2 cellular contexts compared by ENCODE assay signal in the genomic region with DNA sequence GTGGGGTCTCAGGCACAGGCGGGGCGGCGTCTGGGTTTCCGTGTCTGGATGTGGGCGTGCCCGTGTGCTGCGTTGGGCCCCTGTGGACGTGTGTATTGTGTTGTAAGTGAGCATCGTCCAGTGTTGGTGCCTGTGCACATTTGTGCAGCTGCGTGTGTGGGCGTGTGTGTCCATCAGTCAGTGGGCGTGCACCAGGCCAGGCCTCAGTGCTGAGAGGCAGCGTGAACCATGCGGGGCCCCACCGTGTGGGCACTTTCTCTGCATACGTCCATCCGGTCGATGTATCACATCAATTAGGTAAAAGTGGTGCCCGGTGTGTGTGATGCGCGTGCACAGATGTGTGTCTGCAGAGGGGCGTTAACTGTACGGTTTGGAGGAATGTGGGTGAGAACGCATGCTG.
TF ChIP-seq lines count a peak whose summit lies in the region.

No MANE protein-coding gene starts in this region.

TF ChIP-seq in IMR-90, 13 proteins besides CTCF, POLR2A, EP300 and RAD21:
- TF ChIP-seq FOS (IDR thresholded peaks at IDR 0.05; ENCODE audit: low read depth, low read length) (no peak), MAFK (IDR thresholded peaks at IDR 0.05; ENCODE audit: low read depth, low read length) (no peak), MAZ (IDR thresholded peaks at IDR 0.05; ENCODE audit: borderline replicate concordance, low read depth, low read length) (no peak), RCOR1 (IDR thresholded peaks at IDR 0.05; ENCODE audit: insufficient replicate concordance, low read length) (no peak)

TF ChIP-seq in H1, 55 proteins besides CTCF, POLR2A, EP300 and RAD21:
- TF ChIP-seq CREB1 (IDR thresholded peaks at IDR 0.05) (no peak), JUND (IDR thresholded peaks at IDR 0.05; ENCODE audit: low read length) (no peak), SAP30 (IDR thresholded peaks at IDR 0.05; ENCODE audit: insufficient read depth, insufficient replicate concordance, low read length) (no peak), CTBP2 (IDR thresholded peaks at IDR 0.05; ENCODE audit: borderline replicate concordance, insufficient read depth, insufficient read length, low read length) (no peak), HDAC2 (IDR thresholded peaks at IDR 0.05; ENCODE audit: borderline replicate concordance in 1 of 2, low read depth in 2 of 2, low read length in 2 of 2) (no peak), CHD2 (IDR thresholded peaks at IDR 0.05; ENCODE audit: low read length) (no peak), CBX8 (IDR thresholded peaks at IDR 0.05; ENCODE audit: borderline replicate concordance, low read depth, low read length) (no peak), TAF1 (IDR thresholded peaks at IDR 0.05; ENCODE audit: low read depth, low read length) (no peak), POLR2AphosphoS5 (IDR thresholded peaks at IDR 0.05; ENCODE audit: low read depth, low read length) (no peak), TEAD4 (IDR thresholded peaks at IDR 0.05; ENCODE audit: low read depth, low read length) (no peak), ASH2L (IDR thresholded peaks at IDR 0.05; ENCODE audit: low read length) (no peak), CEBPB (IDR thresholded peaks at IDR 0.05; ENCODE audit: low read depth, low read length) (no peak), YY1 (IDR thresholded peaks at IDR 0.05; ENCODE audit: low read depth, low read length) (no peak), E2F6 (IDR thresholded peaks at IDR 0.05) (no peak), CBX5 (IDR thresholded peaks at IDR 0.05; ENCODE audit: low read depth, low read length) (no peak), NRF1 (IDR thresholded peaks at IDR 0.05; ENCODE audit: low read depth, low read length) (no peak), MAFK (IDR thresholded peaks at IDR 0.05; ENCODE audit: low read depth, low read length) (no peak)
- TF ChIP-seq, protein P1, sequence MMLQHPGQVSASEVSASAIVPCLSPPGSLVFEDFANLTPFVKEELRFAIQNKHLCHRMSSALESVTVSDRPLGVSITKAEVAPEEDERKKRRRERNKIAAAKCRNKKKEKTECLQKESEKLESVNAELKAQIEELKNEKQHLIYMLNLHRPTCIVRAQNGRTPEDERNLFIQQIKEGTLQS (IDR thresholded peaks at IDR 0.05; ENCODE audit: insufficient read depth, low read depth, low read length) = no peak
- TF ChIP-seq, protein P2, sequence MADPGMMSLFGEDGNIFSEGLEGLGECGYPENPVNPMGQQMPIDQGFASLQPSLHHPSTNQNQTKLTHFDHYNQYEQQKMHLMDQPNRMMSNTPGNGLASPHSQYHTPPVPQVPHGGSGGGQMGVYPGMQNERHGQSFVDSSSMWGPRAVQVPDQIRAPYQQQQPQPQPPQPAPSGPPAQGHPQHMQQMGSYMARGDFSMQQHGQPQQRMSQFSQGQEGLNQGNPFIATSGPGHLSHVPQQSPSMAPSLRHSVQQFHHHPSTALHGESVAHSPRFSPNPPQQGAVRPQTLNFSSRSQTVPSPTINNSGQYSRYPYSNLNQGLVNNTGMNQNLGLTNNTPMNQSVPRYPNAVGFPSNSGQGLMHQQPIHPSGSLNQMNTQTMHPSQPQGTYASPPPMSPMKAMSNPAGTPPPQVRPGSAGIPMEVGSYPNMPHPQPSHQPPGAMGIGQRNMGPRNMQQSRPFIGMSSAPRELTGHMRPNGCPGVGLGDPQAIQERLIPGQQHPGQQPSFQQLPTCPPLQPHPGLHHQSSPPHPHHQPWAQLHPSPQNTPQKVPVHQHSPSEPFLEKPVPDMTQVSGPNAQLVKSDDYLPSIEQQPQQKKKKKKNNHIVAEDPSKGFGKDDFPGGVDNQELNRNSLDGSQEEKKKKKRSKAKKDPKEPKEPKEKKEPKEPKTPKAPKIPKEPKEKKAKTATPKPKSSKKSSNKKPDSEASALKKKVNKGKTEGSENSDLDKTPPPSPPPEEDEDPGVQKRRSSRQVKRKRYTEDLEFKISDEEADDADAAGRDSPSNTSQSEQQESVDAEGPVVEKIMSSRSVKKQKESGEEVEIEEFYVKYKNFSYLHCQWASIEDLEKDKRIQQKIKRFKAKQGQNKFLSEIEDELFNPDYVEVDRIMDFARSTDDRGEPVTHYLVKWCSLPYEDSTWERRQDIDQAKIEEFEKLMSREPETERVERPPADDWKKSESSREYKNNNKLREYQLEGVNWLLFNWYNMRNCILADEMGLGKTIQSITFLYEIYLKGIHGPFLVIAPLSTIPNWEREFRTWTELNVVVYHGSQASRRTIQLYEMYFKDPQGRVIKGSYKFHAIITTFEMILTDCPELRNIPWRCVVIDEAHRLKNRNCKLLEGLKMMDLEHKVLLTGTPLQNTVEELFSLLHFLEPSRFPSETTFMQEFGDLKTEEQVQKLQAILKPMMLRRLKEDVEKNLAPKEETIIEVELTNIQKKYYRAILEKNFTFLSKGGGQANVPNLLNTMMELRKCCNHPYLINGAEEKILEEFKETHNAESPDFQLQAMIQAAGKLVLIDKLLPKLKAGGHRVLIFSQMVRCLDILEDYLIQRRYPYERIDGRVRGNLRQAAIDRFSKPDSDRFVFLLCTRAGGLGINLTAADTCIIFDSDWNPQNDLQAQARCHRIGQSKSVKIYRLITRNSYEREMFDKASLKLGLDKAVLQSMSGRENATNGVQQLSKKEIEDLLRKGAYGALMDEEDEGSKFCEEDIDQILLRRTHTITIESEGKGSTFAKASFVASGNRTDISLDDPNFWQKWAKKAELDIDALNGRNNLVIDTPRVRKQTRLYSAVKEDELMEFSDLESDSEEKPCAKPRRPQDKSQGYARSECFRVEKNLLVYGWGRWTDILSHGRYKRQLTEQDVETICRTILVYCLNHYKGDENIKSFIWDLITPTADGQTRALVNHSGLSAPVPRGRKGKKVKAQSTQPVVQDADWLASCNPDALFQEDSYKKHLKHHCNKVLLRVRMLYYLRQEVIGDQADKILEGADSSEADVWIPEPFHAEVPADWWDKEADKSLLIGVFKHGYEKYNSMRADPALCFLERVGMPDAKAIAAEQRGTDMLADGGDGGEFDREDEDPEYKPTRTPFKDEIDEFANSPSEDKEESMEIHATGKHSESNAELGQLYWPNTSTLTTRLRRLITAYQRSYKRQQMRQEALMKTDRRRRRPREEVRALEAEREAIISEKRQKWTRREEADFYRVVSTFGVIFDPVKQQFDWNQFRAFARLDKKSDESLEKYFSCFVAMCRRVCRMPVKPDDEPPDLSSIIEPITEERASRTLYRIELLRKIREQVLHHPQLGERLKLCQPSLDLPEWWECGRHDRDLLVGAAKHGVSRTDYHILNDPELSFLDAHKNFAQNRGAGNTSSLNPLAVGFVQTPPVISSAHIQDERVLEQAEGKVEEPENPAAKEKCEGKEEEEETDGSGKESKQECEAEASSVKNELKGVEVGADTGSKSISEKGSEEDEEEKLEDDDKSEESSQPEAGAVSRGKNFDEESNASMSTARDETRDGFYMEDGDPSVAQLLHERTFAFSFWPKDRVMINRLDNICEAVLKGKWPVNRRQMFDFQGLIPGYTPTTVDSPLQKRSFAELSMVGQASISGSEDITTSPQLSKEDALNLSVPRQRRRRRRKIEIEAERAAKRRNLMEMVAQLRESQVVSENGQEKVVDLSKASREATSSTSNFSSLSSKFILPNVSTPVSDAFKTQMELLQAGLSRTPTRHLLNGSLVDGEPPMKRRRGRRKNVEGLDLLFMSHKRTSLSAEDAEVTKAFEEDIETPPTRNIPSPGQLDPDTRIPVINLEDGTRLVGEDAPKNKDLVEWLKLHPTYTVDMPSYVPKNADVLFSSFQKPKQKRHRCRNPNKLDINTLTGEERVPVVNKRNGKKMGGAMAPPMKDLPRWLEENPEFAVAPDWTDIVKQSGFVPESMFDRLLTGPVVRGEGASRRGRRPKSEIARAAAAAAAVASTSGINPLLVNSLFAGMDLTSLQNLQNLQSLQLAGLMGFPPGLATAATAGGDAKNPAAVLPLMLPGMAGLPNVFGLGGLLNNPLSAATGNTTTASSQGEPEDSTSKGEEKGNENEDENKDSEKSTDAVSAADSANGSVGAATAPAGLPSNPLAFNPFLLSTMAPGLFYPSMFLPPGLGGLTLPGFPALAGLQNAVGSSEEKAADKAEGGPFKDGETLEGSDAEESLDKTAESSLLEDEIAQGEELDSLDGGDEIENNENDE (IDR thresholded peaks at IDR 0.05; ENCODE audit: insufficient replicate concordance, low read length) = no peak
